Comparison of ENCODE assay signal across 13 cellular contexts in the genomic region with DNA sequence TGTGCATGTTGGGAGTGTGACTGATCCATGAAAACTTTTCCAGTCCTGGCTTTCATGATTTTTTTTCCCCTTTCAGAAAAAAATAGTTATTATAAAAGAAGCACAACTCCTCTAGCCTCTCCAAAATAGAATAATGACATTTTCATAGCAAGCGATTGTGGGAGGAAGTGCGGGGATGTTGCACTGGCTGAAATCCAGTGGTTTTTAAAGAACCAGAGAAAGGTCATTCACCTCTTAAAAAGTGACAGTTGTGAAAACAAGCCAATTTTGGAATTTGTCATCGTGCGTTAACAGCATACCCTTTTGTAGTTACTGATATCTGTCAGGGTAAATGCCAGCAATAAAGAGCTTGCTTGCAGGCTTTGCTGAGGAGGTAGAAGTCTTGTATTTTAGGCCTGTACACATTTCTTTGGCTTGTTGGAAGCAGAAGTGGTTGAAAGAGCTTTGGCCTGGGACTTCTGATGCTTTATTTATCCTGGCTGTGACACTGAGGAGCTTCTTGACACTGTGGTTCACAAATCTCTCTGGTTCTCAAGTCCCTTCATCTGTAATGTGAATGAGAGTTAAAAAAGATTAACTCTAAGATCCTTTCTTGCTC.
"Had no signal": no experiment of that assay in that cellular context is flagged by ENCODE, and none has a peak within 500 bp of the region (broad histone marks: within the 10 kb centered on the region; RNA-seq: fewer than 3 reads in every experiment).

No MANE protein-coding gene starts in this region.

- H3K4me3 Mint-ChIP-seq: naive B cell; stimulated activated naive CD8-positive, alpha-beta T cell treated with anti-CD3 and anti-CD28 coated beads, Interleukin-15, Interleukin-2, amounts not matched to agents 100 ng/mL and 50 ng/mL, for 24 hours had no signal

- H3K27ac Mint-ChIP-seq: activated T-helper 2 cell treated with anti-CD3 and anti-CD28 coated beads, Interferon-gamma antibody, Interleukin-2, Interleukin-4, amounts not matched to agents 10 μg/mL and 5 μg/mL and 100 μg/mL, durations not matched to agents 14 hours and 24 hours and 36 hours; naive B cell; stimulated activated naive CD8-positive, alpha-beta T cell treated with anti-CD3 and anti-CD28 coated beads, Interleukin-15, Interleukin-2, amounts not matched to agents 100 ng/mL and 50 ng/mL, for 24 hours had no signal

- H3K27me3 Mint-ChIP-seq: naive B cell had no signal

- H3K9me3 Mint-ChIP-seq: activated T-helper 2 cell treated with anti-CD3 and anti-CD28 coated beads, Interferon-gamma antibody, Interleukin-2, Interleukin-4, amounts not matched to agents 10 μg/mL and 5 μg/mL and 100 μg/mL, durations not matched to agents 14 hours and 24 hours and 36 hours; naive B cell; stimulated activated naive CD8-positive, alpha-beta T cell treated with anti-CD3 and anti-CD28 coated beads, Interleukin-15, Interleukin-2, amounts not matched to agents 100 ng/mL and 50 ng/mL, for 24 hours had no signal

- H3K36me3 Mint-ChIP-seq: naive B cell had no signal

- DNase-seq: activated CD4-positive, alpha-beta T cell treated with anti-CD3 and anti-CD28 coated beads for 1 hour; activated CD4-positive, alpha-beta T cell treated with anti-CD3 and anti-CD28 coated beads, Interleukin-2, amount 50 U/mL, for 48 hours; activated naive CD4-positive, alpha-beta T cell treated with anti-CD3 and anti-CD28 coated beads, Interleukin-2, amount 50 U/mL, for 16 hours; colonic mucosa; foreskin fibroblast; glutamatergic neuron; kidney glomerular epithelial cell; naive B cell; retina; T-helper 1 cell; upper lobe of left lung had no signal

- H3K4me1 Mint-ChIP-seq: naive B cell had no signal
